In genomic region chr6:37182736-37183590, GRCh38 we compare ENCODE assay signal across 10 cellular contexts. TPM values are rescaled to one million over a fixed set of nuclear protein-coding genes. Genes with fewer than 3 reads are reported as not detected.
A peak's percentile ranks its signal among the peaks of the same experiment; 100 is the strongest.
DNase-seq lines count a peak whose midpoint lies in the region; ATAC-seq and TF ChIP-seq lines count a peak whose summit lies in the region.
"Had no signal": no experiment of that assay in that cellular context is flagged by ENCODE, and none has a peak within 500 bp of the region (broad histone marks: within the 10 kb centered on the region; RNA-seq: fewer than 3 reads in every experiment).

No MANE protein-coding gene starts in this region.

- TF ChIP-seq POLR2A in thyroid gland (IDR thresholded peaks at IDR 0.05), result no peak
- no peak for TF ChIP-seq POLR2A in tibial nerve (IDR thresholded peaks at IDR 0.05)

- no TSS peak for BruUV-seq in Caco-2 (replicated peaks; lab: Mats Ljungman, UMichigan)
- BruUV-seq in MCF 10A (replicated peaks; lab: Mats Ljungman, UMichigan), result no TSS peak

- POLR2A ChIA-PET in Caco-2 (lab: Charles Lee) (no interaction called here), MCF 10A (lab: Yijun Ruan, JAX) (interaction anchor here (0.8 kb wide), 1 partner anchor 17 kb away, joined by 3 read pairs; no protein-coding TSS in a partner anchor)

- CTCF ChIA-PET in Caco-2 (lab: Charles Lee), result no interaction called here
- CTCF ChIA-PET in MCF 10A (lab: Yijun Ruan, JAX), result interaction anchor here (0.7 to 2.4 kb wide), 4 partner anchors 10 to 164 kb away, joined by 3 to 19 read pairs (median 6); no protein-coding TSS in a partner anchor

- H3K4me1 Mint-ChIP-seq in Caco-2 (ENCODE audit: low read depth, unreplicated experiment), result no peaks in the 10 kb centered on the region
- peaks cover 59% of the 10 kb centered on the region for H3K4me1 Mint-ChIP-seq in activated naive CD8-positive, alpha-beta T cell treated with anti-CD3 and anti-CD28 coated beads, Interleukin-2, amount 50 U/mL, for 24 hours
- H3K4me1 Mint-ChIP-seq in MCF 10A (ENCODE audit: insufficient read depth, unreplicated experiment), result no peaks in the 10 kb centered on the region

- WGBS in thyroid gland, 2 donors, result 80 to 91% methylated on average over 6 to 8 of the region's 8 CpGs
- 77 to 78% methylated on average over 8 of the region's 8 CpGs for WGBS in tibial nerve, 2 donors

- H3K27ac ChIP-seq in neutrophil (peak overlapping the region; percentile 75), coronary artery (peak overlapping the region in 1 of 2 donors; percentile 31), thyroid gland (no peak overlapping the region), tibial nerve (peak overlapping the region in 1 of 4 donors; percentile 59)

- no peaks in the 10 kb centered on the region for H3K27me3 ChIP-seq in Caco-2 (replicated peaks; ENCODE audit: control insufficient read depth, insufficient read depth, low read length)
- H3K27me3 ChIP-seq in neutrophil, result no peaks in the 10 kb centered on the region
- H3K27me3 ChIP-seq in thyroid gland, result no peaks in the 10 kb centered on the region
- no peaks in the 10 kb centered on the region for H3K27me3 ChIP-seq in tibial nerve
- H3K27me3 ChIP-seq: body of pancreas had no signal

- H3K4me1 ChIP-seq in Caco-2 (no peaks in the 10 kb centered on the region), neutrophil (ENCODE audit: control insufficient read depth in 1 of 2, insufficient read depth in 1 of 2, low read depth in 1 of 2, low read length in 1 of 2) (peaks cover 44 to 61% of the 10 kb centered on the region in 2 experiments), thyroid gland (no peaks in the 10 kb centered on the region), tibial nerve (no peaks in the 10 kb centered on the region)

- peak; percentile 94 for ATAC-seq in activated naive CD8-positive, alpha-beta T cell treated with anti-CD3 and anti-CD28 coated beads, Interleukin-2, amount 50 U/mL, for 24 hours
- ATAC-seq: body of pancreas had no signal

- H3K27ac Mint-ChIP-seq in Caco-2 (ENCODE audit: unreplicated experiment) (peak overlapping the region; percentile 45), MCF 10A (ENCODE audit: low read depth, unreplicated experiment) (no peak overlapping the region)
- H3K27ac Mint-ChIP-seq in activated naive CD8-positive, alpha-beta T cell treated with anti-CD3 and anti-CD28 coated beads, Interleukin-2, amount 50 U/mL, for 24 hours, result peak overlapping the region; percentile 96
- H3K27ac Mint-ChIP-seq: IgD-negative memory B cell had no signal

- peak in 1 of 2 donors; percentile 72 for TF ChIP-seq EP300 in tibial nerve (IDR thresholded peaks at IDR 0.05)

- H3K27me3 Mint-ChIP-seq in Caco-2 (ENCODE audit: insufficient read depth, unreplicated experiment) (no peaks in the 10 kb centered on the region), MCF 10A (ENCODE audit: insufficient read depth, unreplicated experiment) (no peaks in the 10 kb centered on the region)
- H3K27me3 Mint-ChIP-seq in activated naive CD8-positive, alpha-beta T cell treated with anti-CD3 and anti-CD28 coated beads, Interleukin-2, amount 50 U/mL, for 24 hours, result no peaks in the 10 kb centered on the region
- H3K27me3 Mint-ChIP-seq: IgD-negative memory B cell had no signal

- intact Hi-C loops in Caco-2 (cut with micrococcal nuclease; ENCODE audit: unreplicated experiment) (no loop called here), thyroid gland (cut with DNase I) (no loop called here), MCF 10A (cut with micrococcal nuclease) (loop anchor here (1.0 kb wide), 1 partner anchor 37 kb away; no protein-coding TSS in a partner anchor)

- H3K4me3 ChIP-seq in Caco-2 (ENCODE audit: low read depth, low read length) (no peak overlapping the region), neutrophil (ENCODE audit: low read depth in 1 of 2, low read length in 1 of 2) (peak overlapping the region in 1 of 2 experiments; percentile 2), coronary artery (no peak overlapping the region), thyroid gland (replicated peaks in 1 of 3) (no peak overlapping the region), tibial nerve (no peak overlapping the region)
- H3K4me3 ChIP-seq: body of pancreas had no signal

- H3K4me3 Mint-ChIP-seq in Caco-2 (ENCODE audit: unreplicated experiment) (no peak overlapping the region), MCF 10A (ENCODE audit: unreplicated experiment) (no peak overlapping the region)
- H3K4me3 Mint-ChIP-seq in activated naive CD8-positive, alpha-beta T cell treated with anti-CD3 and anti-CD28 coated beads, Interleukin-2, amount 50 U/mL, for 24 hours, result peak overlapping the region; percentile 43

- H3K36me3 ChIP-seq in Caco-2 (ENCODE audit: control insufficient read depth, insufficient read depth, low read length), result no peaks in the 10 kb centered on the region
- H3K36me3 ChIP-seq in neutrophil, result no peaks in the 10 kb centered on the region
- H3K36me3 ChIP-seq in thyroid gland, result no peaks in the 10 kb centered on the region
- H3K36me3 ChIP-seq in tibial nerve, result no peaks in the 10 kb centered on the region

- no peak for DNase-seq in Caco-2
- DNase-seq in SKM-1 treated with dmso at 0.1 percent for 144 hours (lab: John Stamatoyannopoulos, UW; ENCODE audit: unreplicated experiment), result peak; percentile 97
- peak; percentile 60 for DNase-seq in activated naive CD8-positive, alpha-beta T cell treated with anti-CD3 and anti-CD28 coated beads, Interleukin-2, amount 50 U/mL, for 24 hours
- no peak for DNase-seq in coronary artery (ENCODE audit: low spot score)
- DNase-seq in thyroid gland, result no peak
- no peak for DNase-seq in tibial nerve (ENCODE audit: low spot score in 2 of 2)
- DNase-seq in MCF 10A (ENCODE audit: unreplicated experiment), result no peak

- no peak for TF ChIP-seq CTCF in Caco-2 (IDR thresholded peaks at IDR 0.05; ENCODE audit: insufficient read depth in 1 of 2, low read depth in 1 of 2, low read length in 1 of 2, severe bottlenecking in 1 of 2, unreplicated experiment in 1 of 2)
- TF ChIP-seq CTCF in neutrophil (IDR thresholded peaks at IDR 0.05), result no peak
- no peak for TF ChIP-seq CTCF in coronary artery (IDR thresholded peaks at IDR 0.05)
- no peak for TF ChIP-seq CTCF in thyroid gland (IDR thresholded peaks at IDR 0.05)
- TF ChIP-seq CTCF in tibial nerve (IDR thresholded peaks at IDR 0.05), result no peak
- no peak for TF ChIP-seq CTCF in MCF 10A (IDR thresholded peaks at IDR 0.05; ENCODE audit: unreplicated experiment)

- no peaks in the 10 kb centered on the region for H3K36me3 Mint-ChIP-seq in Caco-2 (ENCODE audit: insufficient read depth, unreplicated experiment)
- no peaks in the 10 kb centered on the region for H3K36me3 Mint-ChIP-seq in activated naive CD8-positive, alpha-beta T cell treated with anti-CD3 and anti-CD28 coated beads, Interleukin-2, amount 50 U/mL, for 24 hours (ENCODE audit: low read depth)
- no peaks in the 10 kb centered on the region for H3K36me3 Mint-ChIP-seq in MCF 10A (ENCODE audit: insufficient read depth, unreplicated experiment)
- H3K36me3 Mint-ChIP-seq: IgD-negative memory B cell had no signal

- H3K9me3 Mint-ChIP-seq in Caco-2 (ENCODE audit: unreplicated experiment), result no peaks in the 10 kb centered on the region
- peaks cover 9% of the 10 kb centered on the region for H3K9me3 Mint-ChIP-seq in activated naive CD8-positive, alpha-beta T cell treated with anti-CD3 and anti-CD28 coated beads, Interleukin-2, amount 50 U/mL, for 24 hours
- no peaks in the 10 kb centered on the region for H3K9me3 Mint-ChIP-seq in MCF 10A (ENCODE audit: unreplicated experiment)
- H3K9me3 Mint-ChIP-seq: IgD-negative memory B cell had no signal

- H3K9me3 ChIP-seq in Caco-2 (no peaks in the 10 kb centered on the region), neutrophil (no peaks in the 10 kb centered on the region), thyroid gland (no peaks in the 10 kb centered on the region), tibial nerve (no peaks in the 10 kb centered on the region)
- H3K9me3 ChIP-seq: body of pancreas had no signal

RNA-seq across cellular contexts. Expression of gene PIM1, which starts 13.0 kb away (rescaled TPM):
- 43.8 and 48.3 TPM in 2 replicates for total RNA-seq in Caco-2 (2022)
- total RNA-seq in thyroid gland, result 10 to 100 TPM; 13.1 to 54.5 (median 22.2) TPM
- total RNA-seq in tibial nerve, result 10 to 100 TPM in 1 of 4 donors, 1 to 10 TPM in 3; 2.8 to 22.8 (median 6.6) TPM
- total RNA-seq in MCF 10A (2022), result 6.0 and 6.2 TPM in 2 replicates

Comparison
In these comparisons a context has a peak if more than half of its experiments do, and no peak if none do; other contexts are left out.
1. DNase-seq: peak in SKM-1 treated with dmso at 0.1 percent for 144 hours (single experiment) and activated naive CD8-positive, alpha-beta T cell treated with anti-CD3 and anti-CD28 coated beads, Interleukin-2, amount 50 U/mL, for 24 hours (single experiment); none in Caco-2 (0 of 2), coronary artery (single experiment), thyroid gland (0 of 2), tibial nerve (0 of 2) and MCF 10A (single experiment).